23 cellular contexts compared by ENCODE assay signal in genomic region chr4:26736621-26737020, GRCh38.
DNase-seq lines count a peak whose midpoint lies in the region; ATAC-seq and TF ChIP-seq lines count a peak whose summit lies in the region.
"Had no signal": no experiment of that assay in that cellular context is flagged by ENCODE, and none has a peak within 500 bp of the region (broad histone marks: within the 10 kb centered on the region; RNA-seq: fewer than 3 reads in every experiment).

No MANE protein-coding gene starts in this region.

- H3K18ac ChIP-seq in IMR-90 (ENCODE audit: low read depth, low read length): peak overlapping the region; percentile 79
- H3K18ac ChIP-seq in mesenchymal stem cell (ENCODE audit: low read depth in 1 of 2, low read length in 2 of 2): no peak overlapping the region
- H3K18ac ChIP-seq in neuronal stem cell (ENCODE audit: low read length): no peak overlapping the region

- H3K4me1 ChIP-seq in GM23248 (ENCODE audit: insufficient read depth) (no peaks in the 10 kb centered on the region), IMR-90 (ENCODE audit: control insufficient read depth, insufficient read depth, low read length) (peaks cover 7% of the 10 kb centered on the region), mesenchymal stem cell (ENCODE audit: control insufficient read depth, insufficient read depth, low read depth, low read length) (no peaks in the 10 kb centered on the region), neuronal stem cell (ENCODE audit: control insufficient read depth in 2 of 2, insufficient read depth in 1 of 2, low read depth in 1 of 2, low read length in 2 of 2) (peaks cover 0 to 2% of the 10 kb centered on the region in 2 donors)
- H3K4me1 ChIP-seq: colonic mucosa, left lung, parathyroid adenoma, suprapubic skin had no signal

- H2AFZ ChIP-seq in GM23248 (no peak overlapping the region), IMR-90 (replicated peaks; ENCODE audit: low read length, poor library complexity) (no peak overlapping the region), mesenchymal stem cell (ENCODE audit: low read depth, low read length) (no peak overlapping the region), neuronal stem cell (ENCODE audit: low read length) (no peak overlapping the region)
- H2AFZ ChIP-seq: parathyroid adenoma had no signal

- POLR2A ChIA-PET in IMR-90 (lab: Charles Lee; ENCODE audit: unreplicated experiment): no interaction called here

- TF ChIP-seq RAD21 in IMR-90 (IDR thresholded peaks at IDR 0.05; ENCODE audit: low read length): no peak

- intact Hi-C loops in IMR-90 (cut with micrococcal nuclease): no loop called here

- no TSS peak for BruUV-seq in IMR-90 (replicated peaks; lab: Mats Ljungman, UMichigan)

- peak overlapping the region; percentile 98 for H2BK20ac ChIP-seq in IMR-90 (ENCODE audit: low read depth, low read length)

- H2AK9ac ChIP-seq in IMR-90 (replicated peaks; ENCODE audit: low read depth, low read length, poor library complexity): no peak overlapping the region

- H4K91ac ChIP-seq in IMR-90 (ENCODE audit: insufficient read depth, low read depth, low read length) (peak overlapping the region; percentile 70; the same call in 1 of the 2 replicates), mesenchymal stem cell (ENCODE audit: low read length) (no peak overlapping the region), neuronal stem cell (ENCODE audit: low read depth, low read length, poor library complexity) (no peak overlapping the region)

- H4K8ac ChIP-seq in IMR-90 (ENCODE audit: low read depth in 2 of 2, low read length in 2 of 2) (peak overlapping the region in 1 of 2 experiments; percentile 62; a peak in 3 of 4 replicates), mesenchymal stem cell (ENCODE audit: low read length) (no peak overlapping the region), neuronal stem cell (ENCODE audit: low read depth, low read length) (no peak overlapping the region)

- peak; percentile 43 for DNase-seq in GM23248
- peak; percentile 77 for DNase-seq in IMR-90
- DNase-seq in choroid plexus epithelial cell (ENCODE audit: low read depth): peak; percentile 28
- DNase-seq in mesenchymal stem cell: peak; percentile 53
- no peak for DNase-seq in neuronal stem cell (ENCODE audit: low spot score)
- DNase-seq: activated CD8-positive, alpha-beta T cell treated with anti-CD3 and anti-CD28 coated beads for 36 hours; activated effector memory CD4-positive, alpha-beta T cell treated with anti-CD3 and anti-CD28 coated beads, Interleukin-2, amount 50 U/mL, for 16 hours; activated naive CD8-positive, alpha-beta T cell treated with anti-CD3 and anti-CD28 coated beads, Interleukin-2, amount 50 U/mL, for 24 hours; activated T-cell treated with anti-CD3 and anti-CD28 coated beads for 4 hours; CD4-positive, CD25-positive, alpha-beta regulatory T cell; colonic mucosa; left lung; NCI-H1436 treated with DMSO at 0.1 percent for 48 hours; NCI-H2171; NCI-H526 treated with DMSO at 0.1 percent for 48 hours; T1000 had no signal

- H3K56ac ChIP-seq in IMR-90 (ENCODE audit: extremely low read depth, insufficient read depth, low read length): peak overlapping the region; percentile 62

- CTCF ChIA-PET in IMR-90 (lab: Yijun Ruan, JAX): interaction anchor here (0.6 kb wide), 1 partner anchor 86 kb away, joined by 3 read pairs; no protein-coding TSS in a partner anchor

- H4K5ac ChIP-seq in IMR-90 (ENCODE audit: low read depth, low read length): no peak overlapping the region

- TF ChIP-seq CTCF in IMR-90 (conservative IDR thresholded peaks at IDR 0.05; ENCODE audit: low read depth, low read length): no peak
- no peak for TF ChIP-seq CTCF in choroid plexus epithelial cell (conservative IDR thresholded peaks at IDR 0.05; ENCODE audit: low read depth, low read length)

- dilution Hi-C loops in IMR-90 (cut with HindIII; ENCODE audit: low sequenced_read_pairs, unreplicated experiment): no loop called here

- in situ Hi-C loops in GM23248 (cut with MboI): no loop called here
- in situ Hi-C loops in IMR-90 (cut with MboI; ENCODE audit: low sequenced_read_pairs): loop anchor here (25.0 kb wide), 1 partner anchor 276 kb away; no protein-coding TSS in a partner anchor

- H3K9me3 ChIP-seq in GM23248 (ENCODE audit: low read depth) (no peaks in the 10 kb centered on the region), IMR-90 (ENCODE audit: control insufficient read depth, insufficient read depth, low read length) (no peaks in the 10 kb centered on the region), mesenchymal stem cell (ENCODE audit: control insufficient read depth, low read length) (no peaks in the 10 kb centered on the region), neuronal stem cell (replicated peaks in 1 of 2; ENCODE audit: control insufficient read depth in 2 of 2, insufficient read depth in 1 of 2, low read depth in 1 of 2, low read length in 2 of 2) (no peaks in the 10 kb centered on the region)
- H3K9me3 ChIP-seq: colonic mucosa, left lung, suprapubic skin had no signal

- peak overlapping the region; percentile 96 for H2BK120ac ChIP-seq in IMR-90 (ENCODE audit: low read depth, low read length)
- no peak overlapping the region for H2BK120ac ChIP-seq in mesenchymal stem cell (ENCODE audit: low read depth, low read length)
- no peak overlapping the region for H2BK120ac ChIP-seq in neuronal stem cell (ENCODE audit: low read depth, low read length)

- H2BK15ac ChIP-seq in IMR-90 (ENCODE audit: low read depth, low read length): peak overlapping the region; percentile 96; the same call in 1 of the 3 replicates
- no peak overlapping the region for H2BK15ac ChIP-seq in mesenchymal stem cell (ENCODE audit: low read depth, poor library complexity, severe bottlenecking)
- H2BK15ac ChIP-seq in neuronal stem cell (ENCODE audit: low read length): no peak overlapping the region

- no peaks in the 10 kb centered on the region for H3K36me3 ChIP-seq in GM23248 (ENCODE audit: low read depth)
- H3K36me3 ChIP-seq in IMR-90 (ENCODE audit: control insufficient read depth, insufficient read depth, low read length): no peaks in the 10 kb centered on the region
- peaks cover 6 to 10% of the 10 kb centered on the region in 2 experiments for H3K36me3 ChIP-seq in mesenchymal stem cell (ENCODE audit: control insufficient read depth in 1 of 2, insufficient read depth in 2 of 2, low read depth in 1 of 2, low read length in 2 of 2)
- no peaks in the 10 kb centered on the region for H3K36me3 ChIP-seq in neuronal stem cell (replicated peaks in 1 of 2; ENCODE audit: control insufficient read depth in 2 of 2, insufficient read depth in 2 of 2, low read length in 2 of 2)
- H3K36me3 ChIP-seq: colonic mucosa, left lung, suprapubic skin had no signal

- H3K9me2 ChIP-seq in GM23248 (ENCODE audit: insufficient read depth): no peaks in the 10 kb centered on the region

- H3K27ac ChIP-seq in GM23248: no peak overlapping the region
- H3K27ac ChIP-seq in IMR-90 (ENCODE audit: insufficient read depth, low read length): peak overlapping the region; percentile 93
- H3K27ac ChIP-seq in mesenchymal stem cell (ENCODE audit: low read length, poor library complexity, severe bottlenecking): no peak overlapping the region
- H3K27ac ChIP-seq in neuronal stem cell (replicated peaks; ENCODE audit: low read length): no peak overlapping the region
- H3K27ac ChIP-seq: colonic mucosa, left lung, parathyroid adenoma, suprapubic skin had no signal

- no peaks in the 10 kb centered on the region for H4K20me1 ChIP-seq in GM23248 (ENCODE audit: insufficient read depth)
- H4K20me1 ChIP-seq in IMR-90 (ENCODE audit: insufficient read depth, low read length): no peaks in the 10 kb centered on the region; the same call in 1 of the 2 replicates

- no peak overlapping the region for H3K9ac ChIP-seq in GM23248
- no peak overlapping the region for H3K9ac ChIP-seq in IMR-90 (ENCODE audit: low read depth, low read length)
- H3K9ac ChIP-seq in mesenchymal stem cell (ENCODE audit: low read length): no peak overlapping the region
- no peak overlapping the region for H3K9ac ChIP-seq in neuronal stem cell (ENCODE audit: low read depth, low read length, poor library complexity)
- H3K9ac ChIP-seq: parathyroid adenoma had no signal

- H3K14ac ChIP-seq in IMR-90 (replicated peaks; ENCODE audit: low read depth, low read length) (peak overlapping the region; percentile 98), mesenchymal stem cell (ENCODE audit: low read length in 2 of 2) (no peak overlapping the region), neuronal stem cell (ENCODE audit: low read length) (no peak overlapping the region)

- H3K27me3 ChIP-seq in GM23248 (replicated peaks; ENCODE audit: insufficient read depth): no peaks in the 10 kb centered on the region
- no peaks in the 10 kb centered on the region for H3K27me3 ChIP-seq in IMR-90 (ENCODE audit: control insufficient read depth, insufficient read depth, low read length)
- H3K27me3 ChIP-seq in mesenchymal stem cell (ENCODE audit: control insufficient read depth in 1 of 2, insufficient read depth in 1 of 2, low read length in 2 of 2): no peaks in the 10 kb centered on the region
- no peaks in the 10 kb centered on the region for H3K27me3 ChIP-seq in neuronal stem cell (ENCODE audit: control insufficient read depth in 3 of 3, insufficient read depth in 3 of 3, low read depth in 1 of 3, low read length in 3 of 3)
- H3K27me3 ChIP-seq: colonic mucosa, left lung, suprapubic skin had no signal

- peaks cover 4% of the 10 kb centered on the region; the same call in 1 of the 2 replicates for H3F3A ChIP-seq in GM23248 (ENCODE audit: insufficient read depth)

- H2BK5ac ChIP-seq in IMR-90 (ENCODE audit: low read depth, low read length, poor library complexity, severe bottlenecking) (peak overlapping the region; percentile 96), mesenchymal stem cell (ENCODE audit: low read depth, low read length, poor library complexity, severe bottlenecking) (no peak overlapping the region), neuronal stem cell (ENCODE audit: low read length) (no peak overlapping the region)

- H3K4me2 ChIP-seq in GM23248 (ENCODE audit: unreplicated experiment) (no peak overlapping the region), IMR-90 (ENCODE audit: low read depth, low read length) (no peak overlapping the region), mesenchymal stem cell (ENCODE audit: low read length, poor library complexity, severe bottlenecking) (no peak overlapping the region), neuronal stem cell (ENCODE audit: insufficient read depth, low read length, poor library complexity, severe bottlenecking) (no peak overlapping the region)

- H2BK12ac ChIP-seq in mesenchymal stem cell (ENCODE audit: low read length in 2 of 2) (no peak overlapping the region), neuronal stem cell (ENCODE audit: low read length) (no peak overlapping the region)

- H3K4me3 ChIP-seq in GM23248 (no peak overlapping the region), IMR-90 (ENCODE audit: insufficient read depth, low read depth, low read length) (no peak overlapping the region), choroid plexus epithelial cell (ENCODE audit: low read depth, low read length) (no peak overlapping the region), mesenchymal stem cell (ENCODE audit: insufficient read depth in 1 of 2, low read depth in 1 of 2, low read length in 2 of 2) (no peak overlapping the region), neuronal stem cell (ENCODE audit: low read length in 2 of 2) (no peak overlapping the region)
- H3K4me3 ChIP-seq: colonic mucosa, left lung, suprapubic skin had no signal

- peaks cover 5% of the 10 kb centered on the region for H3K9me1 ChIP-seq in IMR-90 (ENCODE audit: insufficient read depth, low read length)

- H3K4ac ChIP-seq in IMR-90 (ENCODE audit: low read depth, low read length) (peak overlapping the region; percentile 95), mesenchymal stem cell (ENCODE audit: low read depth in 1 of 2, low read length in 2 of 2) (no peak overlapping the region), neuronal stem cell (ENCODE audit: low read length) (no peak overlapping the region)

- no peaks in the 10 kb centered on the region for H3K79me2 ChIP-seq in GM23248 (ENCODE audit: insufficient read depth)
- H3K79me2 ChIP-seq: parathyroid adenoma had no signal

- peak; percentile 25; the same call in 1 of the 2 replicates for ATAC-seq in IMR-90 (ENCODE audit: low read depth)
- no peak for ATAC-seq in GM18505 (IDR thresholded peaks at IDR 0.05; ENCODE audit: unreplicated experiment)
- ATAC-seq in HG02973 (IDR thresholded peaks at IDR 0.05; ENCODE audit: unreplicated experiment): no peak
- no peak for ATAC-seq in GM21786 (IDR thresholded peaks at IDR 0.05; ENCODE audit: unreplicated experiment)
- ATAC-seq: activated CD8-positive, alpha-beta T cell treated with anti-CD3 and anti-CD28 coated beads for 36 hours; activated naive CD8-positive, alpha-beta T cell treated with anti-CD3 and anti-CD28 coated beads, Interleukin-2, amount 50 U/mL, for 24 hours; left lung; natural killer cell treated with Interleukin-12 subunit alpha and Interleukin-12 subunit beta and Interleukin-15 and Interleukin-18, amount 100 ng/mL, for 72 hours; sciatic nerve had no signal

- TF ChIP-seq POLR2A in IMR-90 (IDR thresholded peaks at IDR 0.05; ENCODE audit: low read depth, low read length) (no peak), GM18505 (IDR thresholded peaks at IDR 0.05; ENCODE audit: borderline replicate concordance, extremely low read depth, insufficient read depth, insufficient read length) (no peak)

- H3K79me1 ChIP-seq in IMR-90 (ENCODE audit: low read depth in 1 of 2, low read length in 2 of 2) (no peaks in the 10 kb centered on the region; a peak in 1 of 4 replicates), mesenchymal stem cell (replicated peaks; ENCODE audit: low read length, poor library complexity, severe bottlenecking) (no peaks in the 10 kb centered on the region), neuronal stem cell (ENCODE audit: low read depth, low read length) (no peaks in the 10 kb centered on the region)

- H3K23ac ChIP-seq in IMR-90 (ENCODE audit: low read depth, low read length): no peak overlapping the region
- no peak overlapping the region for H3K23ac ChIP-seq in mesenchymal stem cell (ENCODE audit: low read length in 2 of 2)
- H3K23ac ChIP-seq in neuronal stem cell (ENCODE audit: low read depth, low read length, poor library complexity): no peak overlapping the region

- WGBS in GM23248 (ENCODE audit: low coverage in 1 of 2, low lambda C conversion rate in 2 of 2, missing lambda C conversion rate in 2 of 2), 2 experiments: 46 to 52% methylated on average over 1 of the region's 1 CpG
- no CpG with 5 or more reads among the region's 1 CpG for WGBS in IMR-90 (ENCODE audit: extremely low coverage in 2 of 2, insufficient read length in 1 of 2), 2 experiments
- no CpG with 5 or more reads among the region's 1 CpG for WGBS in mesenchymal stem cell
- no CpG with 5 or more reads among the region's 1 CpG for WGBS in neuronal stem cell (ENCODE audit: extremely low coverage in 2 of 2, insufficient read length in 2 of 2, insufficient replicate concordance in 1 of 2), 2 donors

- H2AK5ac ChIP-seq in IMR-90 (ENCODE audit: low read depth, low read length): peak overlapping the region; percentile 93; the same call in 1 of the 2 replicates
- no peak overlapping the region for H2AK5ac ChIP-seq in mesenchymal stem cell (ENCODE audit: low read length, severe bottlenecking)
- H2AK5ac ChIP-seq in neuronal stem cell (ENCODE audit: low read depth, low read length): no peak overlapping the region
